Comparison of ENCODE assay signal across 9 cellular contexts in genomic region chr1:38026592-38027200, GRCh38. TPM values are rescaled to one million over a fixed set of nuclear protein-coding genes. Genes with fewer than 3 reads are reported as not detected.
DNase-seq lines count a peak whose midpoint lies in the region; ATAC-seq, FAIRE-seq and TF ChIP-seq lines count a peak whose summit lies in the region.
"Had no signal": no experiment of that assay in that cellular context is flagged by ENCODE, and none has a peak within 500 bp of the region (broad histone marks: within the 10 kb centered on the region; RNA-seq: fewer than 3 reads in every experiment).

No MANE protein-coding gene starts in this region.

- FAIRE-seq in astrocyte (lab: Jason Lieb, UNC): no peak
- FAIRE-seq: endometrium had no signal

- DNase-seq in AG10803 (ENCODE audit: low read depth): peak; percentile 62
- DNase-seq in GM12864 (ENCODE audit: low read depth): no peak
- DNase-seq in NCI-H460 (ENCODE audit: extremely low read depth, low read depth): peak; percentile 25
- DNase-seq in astrocyte (ENCODE audit: low read depth): peak; percentile 37
- no peak for DNase-seq in kidney epithelial cell (ENCODE audit: low read depth)
- DNase-seq in suprapubic skin (ENCODE audit: low spot score in 2 of 2): no peak

- H3K36me3 ChIP-seq in astrocyte (ENCODE audit: insufficient read depth, low read length) (peaks cover 40% of the 10 kb centered on the region), kidney epithelial cell (ENCODE audit: control insufficient read depth, insufficient read depth, low read length) (no peaks in the 10 kb centered on the region), suprapubic skin (peaks cover 37% of the 10 kb centered on the region)

- H3K27me3 ChIP-seq in astrocyte (ENCODE audit: insufficient read depth, low read length) (no peaks in the 10 kb centered on the region), kidney epithelial cell (ENCODE audit: control insufficient read depth, insufficient read depth, low read length) (no peaks in the 10 kb centered on the region), suprapubic skin (no peaks in the 10 kb centered on the region)

- ATAC-seq in HG02973 (IDR thresholded peaks at IDR 0.05; ENCODE audit: unreplicated experiment) (no peak), HG03442 (IDR thresholded peaks at IDR 0.05; ENCODE audit: unreplicated experiment) (no peak)

- H3K4me3 ChIP-seq in AG10803 (ENCODE audit: low read length) (no peak overlapping the region), GM12864 (ENCODE audit: low read depth, low read length) (no peak overlapping the region), astrocyte (ENCODE audit: insufficient read depth, low read depth, low read length) (no peak overlapping the region), kidney epithelial cell (ENCODE audit: low read depth, low read length) (no peak overlapping the region), suprapubic skin (no peak overlapping the region)

- no peak overlapping the region for H3K9ac ChIP-seq in astrocyte (ENCODE audit: low read length)

- no peak overlapping the region for H3K4me2 ChIP-seq in astrocyte (ENCODE audit: low read length)

- H3K79me2 ChIP-seq in astrocyte (ENCODE audit: insufficient read depth, low read length): no peaks in the 10 kb centered on the region

- peaks cover 38% of the 10 kb centered on the region for H3K4me1 Mint-ChIP-seq in astrocyte (ENCODE audit: low read depth, unreplicated experiment)

- H3K27me3 Mint-ChIP-seq in astrocyte (ENCODE audit: low read depth, unreplicated experiment): no peaks in the 10 kb centered on the region

- H3K9me3 ChIP-seq in astrocyte (ENCODE audit: insufficient read depth, low read depth, low read length): no peaks in the 10 kb centered on the region
- no peaks in the 10 kb centered on the region for H3K9me3 ChIP-seq in suprapubic skin

- no peak overlapping the region for H3K4me3 Mint-ChIP-seq in astrocyte (ENCODE audit: unreplicated experiment)

- peaks cover 11% of the 10 kb centered on the region for H3K36me3 Mint-ChIP-seq in astrocyte (ENCODE audit: low read depth, unreplicated experiment)

- no peak overlapping the region for H3K27ac ChIP-seq in astrocyte (ENCODE audit: low read depth, low read length)
- H3K27ac ChIP-seq in suprapubic skin: peak overlapping the region; percentile 9

- TF ChIP-seq CTCF in AG10803 (conservative IDR thresholded peaks at IDR 0.05; ENCODE audit: low read length) (peak; percentile 71), GM12864 (IDR thresholded peaks at IDR 0.05; ENCODE audit: low read depth, low read length, missing control alignments) (peak; percentile 70), astrocyte (IDR thresholded peaks at IDR 0.05; ENCODE audit: insufficient read depth, low read depth, low read length) (peak; percentile 79), kidney epithelial cell (IDR thresholded peaks at IDR 0.05; ENCODE audit: insufficient read depth, low read length, poor library complexity, severe bottlenecking) (peak; percentile 88), suprapubic skin (IDR thresholded peaks at IDR 0.05) (peak; percentile 37 to 57)

- no peak overlapping the region for H2AFZ ChIP-seq in astrocyte (ENCODE audit: low read depth, low read length)

- no peak for TF ChIP-seq POLR2A in suprapubic skin (IDR thresholded peaks at IDR 0.05)

- peaks cover 26% of the 10 kb centered on the region for H3K4me1 ChIP-seq in astrocyte (ENCODE audit: insufficient read depth, low read length)
- H3K4me1 ChIP-seq in suprapubic skin: peaks cover 64% of the 10 kb centered on the region

- 52% methylated on average over 8 of the region's 8 CpGs for WGBS in suprapubic skin

- no peak for TF ChIP-seq EP300 in suprapubic skin (IDR thresholded peaks at IDR 0.05)

- H3K27ac Mint-ChIP-seq in astrocyte (ENCODE audit: unreplicated experiment): no peak overlapping the region

- H4K20me1 ChIP-seq in astrocyte (ENCODE audit: insufficient read depth, low read length): peaks cover 34% of the 10 kb centered on the region

- no peaks in the 10 kb centered on the region for H3K9me3 Mint-ChIP-seq in astrocyte (ENCODE audit: unreplicated experiment)

RNA-seq across cellular contexts. Expression of gene UTP11, which starts 14.2 kb away (rescaled TPM):
- 43.4 and 47.5 TPM in 2 replicates for total RNA-seq in NCI-H460 (2014; rRNA removed; shearing (Covaris generic))
- polyA plus RNA-seq in NCI-H460 (2014; cell fraction: nucleus; rRNA removed): 29.7 and 62.0 TPM in 2 replicates
- total RNA-seq in astrocyte (38.2 and 42.6 TPM in 2 replicates), kidney epithelial cell (42.8 and 62.3 TPM in 2 replicates), suprapubic skin (10 to 100 TPM; 32.1 to 48.5 (median 39.5) TPM)

RNA-seq across cellular contexts. Expression of gene POU3F1, which starts 19.9 kb away (rescaled TPM):
- not detected in 2 replicates for total RNA-seq in NCI-H460 (2014; rRNA removed; shearing (Covaris generic))
- not detected in 2 replicates for polyA plus RNA-seq in NCI-H460 (2014; cell fraction: nucleus; rRNA removed)
- total RNA-seq in astrocyte (2.3 and 3.3 TPM in 2 replicates), kidney epithelial cell (0.08 TPM in 1 of 2 replicates, not detected in the other), suprapubic skin (10 to 100 TPM in 3 of 4 donors, 1 to 10 TPM in 1; 8.8 to 28.5 (median 13.5) TPM)

RNA-seq across cellular contexts. Expression of gene FHL3, which starts 21.4 kb away (rescaled TPM):
- total RNA-seq in NCI-H460 (2014; rRNA removed; shearing (Covaris generic)): 0.92 and 1.2 TPM in 2 replicates
- polyA plus RNA-seq in NCI-H460 (2014; cell fraction: nucleus; rRNA removed): 1.6 TPM in 1 of 2 replicates, not detected in the other
- total RNA-seq in astrocyte (107 and 116 TPM in 2 replicates), kidney epithelial cell (40.8 and 48.0 TPM in 2 replicates), suprapubic skin (10 to 100 TPM; 19.1 to 46.4 (median 35.1) TPM)

RNA-seq across cellular contexts. Expression of gene SF3A3, which starts 36.9 kb away (rescaled TPM):
- 54.8 and 56.1 TPM in 2 replicates for total RNA-seq in NCI-H460 (2014; rRNA removed; shearing (Covaris generic))
- polyA plus RNA-seq in NCI-H460 (2014; cell fraction: nucleus; rRNA removed): 38.7 and 78.4 TPM in 2 replicates
- 66.5 and 76.8 TPM in 2 replicates for total RNA-seq in astrocyte
- total RNA-seq in kidney epithelial cell: 50.7 and 79.6 TPM in 2 replicates
- total RNA-seq in suprapubic skin: 10 to 100 TPM; 36.9 to 68.4 (median 43.6) TPM

Comparison
In these comparisons a context has a peak if more than half of its experiments do, and no peak if none do; other contexts are left out.
1. DNase-seq: peak in AG10803 (single experiment), NCI-H460 (single experiment) and astrocyte (single experiment); none in GM12864 (single experiment), kidney epithelial cell (single experiment) and suprapubic skin (0 of 2).
2. Peak in every context shown above with its lines, with median percentiles within 50 percentile points of each other: CTCF ChIP-seq.